Comparison of ENCODE assay signal across 8 cellular contexts in the genomic region with DNA sequence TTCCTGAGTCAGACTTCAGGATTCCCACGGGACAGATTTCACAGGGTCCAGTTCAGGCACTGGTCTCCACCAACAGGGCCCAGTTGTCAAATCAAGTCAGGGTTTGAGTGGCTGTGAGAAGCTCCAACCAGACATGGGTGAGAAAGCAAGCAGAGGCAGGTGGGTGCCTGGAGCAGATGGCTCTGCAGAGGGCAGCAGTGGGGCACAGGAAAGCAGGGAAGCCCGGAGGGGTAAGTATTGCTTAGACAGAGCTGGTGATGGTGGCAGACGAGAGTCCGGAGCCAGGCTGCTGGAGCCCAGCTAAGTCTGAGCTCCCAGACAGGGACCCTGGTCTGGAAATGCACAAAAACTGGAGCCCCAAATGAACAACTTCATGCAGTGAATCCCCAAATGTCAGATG. TPM values are rescaled to one million over a fixed set of nuclear protein-coding genes. Genes with fewer than 3 reads are reported as not detected.
A peak's percentile ranks its signal among the peaks of the same experiment; 100 is the strongest.
DNase-seq lines count a peak whose midpoint lies in the region; ATAC-seq and TF ChIP-seq lines count a peak whose summit lies in the region.

No MANE protein-coding gene starts in this region.

- H3F3A ChIP-seq in SU-DHL-6 (ENCODE audit: insufficient read depth), result no peaks in the 10 kb centered on the region

- no peak overlapping the region for H3K27ac ChIP-seq in HCT116 (ENCODE audit: low read depth, low read length)
- no peak overlapping the region for H3K27ac ChIP-seq in SU-DHL-6 (ENCODE audit: low read depth, low read length)
- no peak overlapping the region for H3K27ac ChIP-seq in esophagus muscularis mucosa (replicated peaks in 1 of 4)

- RAD21 ChIA-PET in HCT116 (lab: Charles Lee; ENCODE audit: low non-redundant PET in 1 of 2, low total read pairs in 2 of 2, uncharacterized antibody in 2 of 2, unreplicated experiment in 2 of 2), result interaction anchor here in 1 of 2 experiments (0.7 kb wide), 1 partner anchor 38 kb away, joined by 3 read pairs; no protein-coding TSS in a partner anchor

- H3K36me3 ChIP-seq in BJ (ENCODE audit: control insufficient read depth, insufficient read depth, low read length) (no peaks in the 10 kb centered on the region), HCT116 (ENCODE audit: control insufficient read depth in 1 of 2, insufficient read depth in 2 of 2, low read length in 2 of 2) (no peaks in the 10 kb centered on the region), SU-DHL-6 (ENCODE audit: low read length) (no peaks in the 10 kb centered on the region), esophagus muscularis mucosa (peaks cover 0 to 13% (median 0%) of the 10 kb centered on the region in 4 donors)

- TF ChIP-seq POLR2A in HCT116 (IDR thresholded peaks at IDR 0.05; ENCODE audit: borderline replicate concordance, extremely low read depth, insufficient read depth, insufficient read length) (no peak), esophagus muscularis mucosa (IDR thresholded peaks at IDR 0.05; ENCODE audit: low read depth) (no peak)

- H3K4me1 ChIP-seq in HCT116 (ENCODE audit: control insufficient read depth in 1 of 2, insufficient read depth in 2 of 2, low read length in 2 of 2) (no peaks in the 10 kb centered on the region; a peak in 1 of 4 replicates), esophagus muscularis mucosa (peaks cover 0 to 5% (median 0%) of the 10 kb centered on the region in 4 donors)

- H3K9me2 ChIP-seq in HCT116 (ENCODE audit: insufficient read depth) (no peaks in the 10 kb centered on the region), SU-DHL-6 (replicated peaks; ENCODE audit: insufficient read depth, low read length) (no peaks in the 10 kb centered on the region)

- no peaks in the 10 kb centered on the region for H4K20me1 ChIP-seq in HCT116 (ENCODE audit: insufficient read depth)
- H4K20me1 ChIP-seq in SU-DHL-6 (ENCODE audit: low read depth, low read length), result no peaks in the 10 kb centered on the region

- H3K9me3 ChIP-seq in HCT116 (ENCODE audit: control insufficient read depth in 1 of 2, insufficient read depth in 1 of 2, low read depth in 1 of 2, low read length in 2 of 2) (no peaks in the 10 kb centered on the region; a peak in 1 of 4 replicates), SU-DHL-6 (ENCODE audit: insufficient read depth, low read length) (no peaks in the 10 kb centered on the region), esophagus muscularis mucosa (no peaks in the 10 kb centered on the region)

- no peak for TF ChIP-seq EP300 in esophagus muscularis mucosa (IDR thresholded peaks at IDR 0.05)

- H3K27me3 ChIP-seq in BJ (ENCODE audit: control insufficient read depth, insufficient read depth, low read length) (peaks cover 16% of the 10 kb centered on the region), HCT116 (ENCODE audit: insufficient read depth, low read length) (no peaks in the 10 kb centered on the region), SU-DHL-6 (ENCODE audit: low read length) (no peaks in the 10 kb centered on the region), esophagus muscularis mucosa (no peaks in the 10 kb centered on the region)

- intact Hi-C loops in HCT116 (cut with micrococcal nuclease) (no loop called here), left cardiac atrium (cut with DNase I) (no loop called here), esophagus muscularis mucosa (cut with DNase I) (no loop called here)

- H3K4me2 ChIP-seq in HCT116 (ENCODE audit: low read length), result no peak overlapping the region
- H3K4me2 ChIP-seq in SU-DHL-6 (ENCODE audit: low read depth, low read length, poor library complexity, severe bottlenecking), result no peak overlapping the region

- no peak overlapping the region for H3K9ac ChIP-seq in HCT116 (ENCODE audit: low read length)
- H3K9ac ChIP-seq in SU-DHL-6 (ENCODE audit: low read length), result no peak overlapping the region

- ATAC-seq in HCT116 (peak; percentile 92), left cardiac atrium (peak; percentile 70 to 80), GM21367 (IDR thresholded peaks at IDR 0.05; ENCODE audit: unreplicated experiment) (no peak), HG03280 (IDR thresholded peaks at IDR 0.05; ENCODE audit: unreplicated experiment) (no peak), GM19351 (IDR thresholded peaks at IDR 0.05; ENCODE audit: unreplicated experiment) (no peak)

- TF ChIP-seq CTCF in BJ (IDR thresholded peaks at IDR 0.05; ENCODE audit: insufficient read depth, low read depth, low read length) (peak; percentile 43), HCT116 (IDR thresholded peaks at IDR 0.05 in 2 of 3, conservative IDR thresholded peaks at IDR 0.05 in 1 of 3; ENCODE audit: borderline replicate concordance in 1 of 3, insufficient read depth in 1 of 3, low read depth in 2 of 3, low read length in 2 of 3) (peak; percentile 39 to 43 (median 41); a peak in 5 of 6 replicates), SU-DHL-6 (IDR thresholded peaks at IDR 0.05; ENCODE audit: insufficient read depth, low read length, poor library complexity, severe bottlenecking) (peak; percentile 19), esophagus muscularis mucosa (IDR thresholded peaks at IDR 0.05) (no peak)

- H3K79me2 ChIP-seq in HCT116 (ENCODE audit: insufficient read depth, low read length) (no peaks in the 10 kb centered on the region), SU-DHL-6 (ENCODE audit: insufficient read depth, low read length) (no peaks in the 10 kb centered on the region)

- H3K4me3 ChIP-seq in BJ (ENCODE audit: low read depth, low read length) (no peak overlapping the region), HCT116 (replicated peaks in 1 of 2; ENCODE audit: low read depth in 1 of 2, low read length in 2 of 2) (no peak overlapping the region), SU-DHL-6 (ENCODE audit: insufficient read depth, low read length, poor library complexity, severe bottlenecking) (no peak overlapping the region), esophagus muscularis mucosa (no peak overlapping the region)

- DNase-seq in BJ (ENCODE audit: low read depth), result no peak
- no peak for DNase-seq in HCT116 (ENCODE audit: low read depth, low spot score)
- no peak for DNase-seq in left cardiac atrium
- DNase-seq in esophagus muscularis mucosa (ENCODE audit: extremely low spot score), result no peak

- peak; percentile 72 for TF ChIP-seq RAD21 in HCT116 (IDR thresholded peaks at IDR 0.05; ENCODE audit: low read depth)

- 62% methylated on average over 3 of the region's 4 CpGs for WGBS in esophagus muscularis mucosa

- H2AFZ ChIP-seq in HCT116 (ENCODE audit: low read depth, low read length, poor library complexity, severe bottlenecking) (no peak overlapping the region), SU-DHL-6 (ENCODE audit: low read depth, low read length, severe bottlenecking) (no peak overlapping the region)

- POLR2A ChIA-PET in BJ (lab: Charles Lee), result no interaction called here
- POLR2A ChIA-PET in HCT116 (lab: Charles Lee), result no interaction called here

- CTCF ChIA-PET in BJ (lab: Yijun Ruan, JAX) (interaction anchor here (0.7 to 1.1 kb wide), 3 partner anchors 11 to 224 kb away, joined by 3 to 5 read pairs (median 3); no protein-coding TSS in a partner anchor), HCT116 (lab: Charles Lee) (interaction anchor here (0.6 to 1.7 kb wide), 6 partner anchors 15 to 145 kb away, joined by 3 to 9 read pairs (median 4); partner anchors contain the start of gene RIMS3)

- BruUV-seq in HCT116 (replicated peaks; lab: Mats Ljungman, UMichigan), result no TSS peak

TF ChIP-seq in HCT116, 20 proteins besides CTCF, POLR2A, EP300 and RAD21:
- TF ChIP-seq CEBPB (IDR thresholded peaks at IDR 0.05; ENCODE audit: low read depth), result no peak
- TF ChIP-seq POLR2AphosphoS5 (IDR thresholded peaks at IDR 0.05; ENCODE audit: low read depth, low read length), result no peak
- TF ChIP-seq YY1 (IDR thresholded peaks at IDR 0.05; ENCODE audit: extremely low read depth, insufficient replicate concordance, low read depth, low read length), result no peak

RNA-seq across cellular contexts. Expression of gene RIMS3, which starts 40.4 kb away (rescaled TPM):
- 0.43 and 0.59 TPM in 2 replicates for polyA plus RNA-seq in BJ (2011; rRNA removed)
- polyA minus RNA-seq in BJ (2011; rRNA and poly(A)+ RNA removed), result 0.47 and 1.4 TPM in 2 replicates
- total RNA-seq in HCT116 (2021; ENCODE audit: unreplicated experiment) (9.0 TPM), left cardiac atrium (1 to 10 TPM; 2.9 to 3.6 TPM), esophagus muscularis mucosa (10 to 100 TPM in 2 of 4 donors, 1 to 10 TPM in 2; 5.4 to 15.7 (median 9.2) TPM)
- 3.8 and 4.0 TPM in 2 replicates for polyA plus RNA-seq in HCT116 (2012)

Comparison
In these comparisons a context has a peak if more than half of its experiments do, and no peak if none do; other contexts are left out.
1. CTCF ChIP-seq: peak in BJ (single experiment), HCT116 (3 of 3) and SU-DHL-6 (single experiment); none in esophagus muscularis mucosa (0 of 3).
2. ATAC-seq: peak in HCT116 (single experiment) and left cardiac atrium (2 of 2); none in GM21367 (single experiment), HG03280 (single experiment) and GM19351 (single experiment).